23 cellular contexts compared by ENCODE assay signal in genomic region chr20:31936430-31936829, GRCh38. TPM values are rescaled to one million over a fixed set of nuclear protein-coding genes. Genes with fewer than 3 reads are reported as not detected.
DNase-seq lines count a peak whose midpoint lies in the region; ATAC-seq and TF ChIP-seq lines count a peak whose summit lies in the region.
"Had no signal": no experiment of that assay in that cellular context is flagged by ENCODE, and none has a peak within 500 bp of the region (broad histone marks: within the 10 kb centered on the region; RNA-seq: fewer than 3 reads in every experiment).

No MANE protein-coding gene starts in this region.

- H3K4me2 ChIP-seq in HCT116 (ENCODE audit: low read length): no peak overlapping the region
- H3K4me2 ChIP-seq: A549; BLaER1 treated with 17β-estradiol and CSF1 and Interleukin-3, amounts not matched to agents 10 nM and 100 nM had no signal

- TF ChIP-seq CTCF in HCT116 (IDR thresholded peaks at IDR 0.05 in 2 of 3, conservative IDR thresholded peaks at IDR 0.05 in 1 of 3; ENCODE audit: borderline replicate concordance in 1 of 3, insufficient read depth in 1 of 3, low read depth in 2 of 3, low read length in 2 of 3) (no peak), chondrocyte (IDR thresholded peaks at IDR 0.05) (no peak)

- POLR2A ChIA-PET in HCT116 (lab: Charles Lee): no interaction called here

- no peaks in the 10 kb centered on the region for H3K79me2 ChIP-seq in HCT116 (ENCODE audit: insufficient read depth, low read length)

- ATAC-seq in HCT116: peak; percentile 46; the same call in 1 of the 2 replicates
- no peak for ATAC-seq in HG02678 (IDR thresholded peaks at IDR 0.05; ENCODE audit: unreplicated experiment)
- ATAC-seq: A549 had no signal

- no peak for TF ChIP-seq RAD21 in HCT116 (IDR thresholded peaks at IDR 0.05; ENCODE audit: low read depth)

- no peak for TF ChIP-seq POLR2A in HCT116 (IDR thresholded peaks at IDR 0.05; ENCODE audit: borderline replicate concordance, extremely low read depth, insufficient read depth, insufficient read length)

- H3K36me3 Mint-ChIP-seq in chondrocyte (ENCODE audit: low read depth): no peaks in the 10 kb centered on the region

- H3K9me2 ChIP-seq in HCT116 (ENCODE audit: insufficient read depth): no peaks in the 10 kb centered on the region

- RAD21 ChIA-PET in HCT116 (lab: Charles Lee; ENCODE audit: low non-redundant PET in 1 of 2, low total read pairs in 2 of 2, uncharacterized antibody in 2 of 2, unreplicated experiment in 2 of 2): no interaction called here

- peak; percentile 16 for DNase-seq in A172 (ENCODE audit: low spot score)
- no peak for DNase-seq in HCT116 (ENCODE audit: low read depth, low spot score)
- peak; percentile 47 for DNase-seq in chondrocyte (ENCODE audit: low spot score)
- DNase-seq in posterior vena cava (ENCODE audit: low spot score): peak; percentile 11
- no peak for DNase-seq in GDM1 (lab: John Stamatoyannopoulos, UW)
- no peak for DNase-seq in activated CD8-positive, alpha-beta memory T cell treated with anti-CD3 and anti-CD28 coated beads, Interleukin-2, amount 50 U/mL, for 4 hours
- DNase-seq: ACHN; AML-193; BE2C; CD4-positive, alpha-beta T cell; CD8-positive, alpha-beta memory T cell; DMS 273 treated with DMSO at 0.1 percent for 48 hours; DMS79; EL; GF-D8; GOT3; HCEC 1CT; HFFc6 had no signal

- H3K9me3 Mint-ChIP-seq in chondrocyte (ENCODE audit: low read depth): no peaks in the 10 kb centered on the region
- H3K9me3 Mint-ChIP-seq: CD14-positive monocyte; CD4-positive, alpha-beta T cell; CD8-positive, alpha-beta memory T cell; HFFc6 had no signal

- H3K27ac Mint-ChIP-seq in chondrocyte (ENCODE audit: unreplicated experiment): no peak overlapping the region
- H3K27ac Mint-ChIP-seq: CD4-positive, alpha-beta T cell; CD8-positive, alpha-beta memory T cell; HFFc6 had no signal

- no peaks in the 10 kb centered on the region for H3K9me3 ChIP-seq in HCT116 (ENCODE audit: control insufficient read depth in 1 of 2, insufficient read depth in 1 of 2, low read depth in 1 of 2, low read length in 2 of 2)
- H3K9me3 ChIP-seq: A549; BE2C; BLaER1 treated with 17β-estradiol and CSF1 and Interleukin-3, amounts not matched to agents 10 nM and 100 nM had no signal

- H3K27me3 ChIP-seq in HCT116 (ENCODE audit: insufficient read depth, low read length): no peaks in the 10 kb centered on the region
- H3K27me3 ChIP-seq: BE2C; BLaER1 treated with 17β-estradiol and CSF1 and Interleukin-3, amounts not matched to agents 10 nM and 100 nM had no signal

- H3K4me3 Mint-ChIP-seq in chondrocyte (ENCODE audit: unreplicated experiment): no peak overlapping the region
- H3K4me3 Mint-ChIP-seq: CD14-positive monocyte; CD4-positive, alpha-beta T cell; CD8-positive, alpha-beta memory T cell; HFFc6 had no signal

- CTCF ChIA-PET in HCT116 (lab: Charles Lee): no interaction called here

- no peak overlapping the region for H3K9ac ChIP-seq in HCT116 (ENCODE audit: low read length)
- H3K9ac ChIP-seq: BLaER1 treated with 17β-estradiol and CSF1 and Interleukin-3, amounts not matched to agents 10 nM and 100 nM had no signal

- H3K27me3 Mint-ChIP-seq in chondrocyte (ENCODE audit: low read depth): peaks cover 13% of the 10 kb centered on the region

- no TSS peak for BruUV-seq in HCT116 (replicated peaks; lab: Mats Ljungman, UMichigan)

- H3K4me1 Mint-ChIP-seq in chondrocyte (ENCODE audit: low read depth): no peaks in the 10 kb centered on the region
- H3K4me1 Mint-ChIP-seq: CD14-positive monocyte; CD8-positive, alpha-beta memory T cell had no signal

- H3K27ac ChIP-seq in HCT116 (ENCODE audit: low read depth, low read length): no peak overlapping the region
- H3K27ac ChIP-seq: 22Rv1; A549; BLaER1 treated with 17β-estradiol and CSF1 and Interleukin-3, amounts not matched to agents 10 nM and 100 nM had no signal

- no peak overlapping the region for H3K4me3 ChIP-seq in HCT116 (replicated peaks in 1 of 2; ENCODE audit: low read depth in 1 of 2, low read length in 2 of 2)
- H3K4me3 ChIP-seq: A549; BLaER1 treated with 17β-estradiol and CSF1 and Interleukin-3, amounts not matched to agents 10 nM and 100 nM had no signal

- no peak overlapping the region for H2AFZ ChIP-seq in HCT116 (ENCODE audit: low read depth, low read length, poor library complexity, severe bottlenecking)

- H3K4me1 ChIP-seq in HCT116 (ENCODE audit: control insufficient read depth in 1 of 2, insufficient read depth in 2 of 2, low read length in 2 of 2): peaks cover 0 to 6% of the 10 kb centered on the region in 2 experiments; a peak in 2 of 4 replicates
- H3K4me1 ChIP-seq: A549, BE2C had no signal

- H3K36me3 ChIP-seq in HCT116 (ENCODE audit: control insufficient read depth in 1 of 2, insufficient read depth in 2 of 2, low read length in 2 of 2): no peaks in the 10 kb centered on the region
- H3K36me3 ChIP-seq: BE2C; BLaER1 treated with 17β-estradiol and CSF1 and Interleukin-3, amounts not matched to agents 10 nM and 100 nM had no signal

- H4K20me1 ChIP-seq in HCT116 (ENCODE audit: insufficient read depth): no peaks in the 10 kb centered on the region

- intact Hi-C loops in HCT116 (cut with micrococcal nuclease): no loop called here
- intact Hi-C loops in posterior vena cava (cut with DNase I): no loop called here

TF ChIP-seq in HCT116, 20 proteins besides CTCF, POLR2A, EP300 and RAD21:
- TF ChIP-seq EGR1 (IDR thresholded peaks at IDR 0.05; ENCODE audit: low read depth) (no peak), TCF7L2 (IDR thresholded peaks at IDR 0.05; ENCODE audit: borderline replicate concordance, extremely low read depth, insufficient read depth, insufficient read length) (no peak), SRF (IDR thresholded peaks at IDR 0.05; ENCODE audit: low read depth) (no peak), EZH2phosphoT487 (IDR thresholded peaks at IDR 0.05; ENCODE audit: borderline replicate concordance) (no peak), JUND (IDR thresholded peaks at IDR 0.05) (no peak), ZNF274 (IDR thresholded peaks at IDR 0.05; ENCODE audit: low read depth, low read length) (no peak), CBX3 (IDR thresholded peaks at IDR 0.05; ENCODE audit: low read depth) (no peak), YY1 (IDR thresholded peaks at IDR 0.05; ENCODE audit: extremely low read depth, insufficient replicate concordance, low read depth, low read length) (no peak)
- TF ChIP-seq, protein P1, sequence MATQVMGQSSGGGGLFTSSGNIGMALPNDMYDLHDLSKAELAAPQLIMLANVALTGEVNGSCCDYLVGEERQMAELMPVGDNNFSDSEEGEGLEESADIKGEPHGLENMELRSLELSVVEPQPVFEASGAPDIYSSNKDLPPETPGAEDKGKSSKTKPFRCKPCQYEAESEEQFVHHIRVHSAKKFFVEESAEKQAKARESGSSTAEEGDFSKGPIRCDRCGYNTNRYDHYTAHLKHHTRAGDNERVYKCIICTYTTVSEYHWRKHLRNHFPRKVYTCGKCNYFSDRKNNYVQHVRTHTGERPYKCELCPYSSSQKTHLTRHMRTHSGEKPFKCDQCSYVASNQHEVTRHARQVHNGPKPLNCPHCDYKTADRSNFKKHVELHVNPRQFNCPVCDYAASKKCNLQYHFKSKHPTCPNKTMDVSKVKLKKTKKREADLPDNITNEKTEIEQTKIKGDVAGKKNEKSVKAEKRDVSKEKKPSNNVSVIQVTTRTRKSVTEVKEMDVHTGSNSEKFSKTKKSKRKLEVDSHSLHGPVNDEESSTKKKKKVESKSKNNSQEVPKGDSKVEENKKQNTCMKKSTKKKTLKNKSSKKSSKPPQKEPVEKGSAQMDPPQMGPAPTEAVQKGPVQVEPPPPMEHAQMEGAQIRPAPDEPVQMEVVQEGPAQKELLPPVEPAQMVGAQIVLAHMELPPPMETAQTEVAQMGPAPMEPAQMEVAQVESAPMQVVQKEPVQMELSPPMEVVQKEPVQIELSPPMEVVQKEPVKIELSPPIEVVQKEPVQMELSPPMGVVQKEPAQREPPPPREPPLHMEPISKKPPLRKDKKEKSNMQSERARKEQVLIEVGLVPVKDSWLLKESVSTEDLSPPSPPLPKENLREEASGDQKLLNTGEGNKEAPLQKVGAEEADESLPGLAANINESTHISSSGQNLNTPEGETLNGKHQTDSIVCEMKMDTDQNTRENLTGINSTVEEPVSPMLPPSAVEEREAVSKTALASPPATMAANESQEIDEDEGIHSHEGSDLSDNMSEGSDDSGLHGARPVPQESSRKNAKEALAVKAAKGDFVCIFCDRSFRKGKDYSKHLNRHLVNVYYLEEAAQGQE (IDR thresholded peaks at IDR 0.05; ENCODE audit: low read depth): no peak
- TF ChIP-seq, protein P2, sequence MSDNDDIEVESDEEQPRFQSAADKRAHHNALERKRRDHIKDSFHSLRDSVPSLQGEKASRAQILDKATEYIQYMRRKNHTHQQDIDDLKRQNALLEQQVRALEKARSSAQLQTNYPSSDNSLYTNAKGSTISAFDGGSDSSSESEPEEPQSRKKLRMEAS (IDR thresholded peaks at IDR 0.05): no peak

RNA-seq across cellular contexts. Expression of gene PDRG1, which starts 15.4 kb away (rescaled TPM):
- total RNA-seq in A172 (2014; rRNA removed; shearing (Covaris generic)): 7.9 and 11.5 TPM in 2 replicates
- 18.7 TPM for total RNA-seq in HCT116 (2021; ENCODE audit: unreplicated experiment)
- 18.1 and 20.0 TPM in 2 replicates for polyA plus RNA-seq in HCT116 (2012)
- 8.9 to 19.0 TPM (median 15.2 TPM) in 3 replicates for total RNA-seq in chondrocyte
- 1 to 10 TPM; 5.0 to 5.3 TPM for total RNA-seq in posterior vena cava

RNA-seq across cellular contexts. Expression of gene XKR7, which starts 31.5 kb away (rescaled TPM):
- total RNA-seq in A172 (2014; rRNA removed; shearing (Covaris generic)): not detected in 2 replicates
- total RNA-seq in HCT116 (2021; ENCODE audit: unreplicated experiment): not detected
- not detected in 2 replicates for polyA plus RNA-seq in HCT116 (2012)
- total RNA-seq in chondrocyte: 0.02 TPM in 1 of 3 replicates, not detected in the others
- total RNA-seq in posterior vena cava: not detected
- total RNA-seq: CD4-positive, alpha-beta T cell; CD8-positive, alpha-beta memory T cell; HFFc6 had no signal

Comparison
In these comparisons a context has a peak if more than half of its experiments do, and no peak if none do; other contexts are left out.
1. DNase-seq: peak in A172 (single experiment), chondrocyte (single experiment) and posterior vena cava (single experiment); none in HCT116 (single experiment), GDM1 (single experiment) and activated CD8-positive, alpha-beta memory T cell treated with anti-CD3 and anti-CD28 coated beads, Interleukin-2, amount 50 U/mL, for 4 hours (single experiment).